Comparison of ENCODE assay signal across 13 cellular contexts in the genomic region with DNA sequence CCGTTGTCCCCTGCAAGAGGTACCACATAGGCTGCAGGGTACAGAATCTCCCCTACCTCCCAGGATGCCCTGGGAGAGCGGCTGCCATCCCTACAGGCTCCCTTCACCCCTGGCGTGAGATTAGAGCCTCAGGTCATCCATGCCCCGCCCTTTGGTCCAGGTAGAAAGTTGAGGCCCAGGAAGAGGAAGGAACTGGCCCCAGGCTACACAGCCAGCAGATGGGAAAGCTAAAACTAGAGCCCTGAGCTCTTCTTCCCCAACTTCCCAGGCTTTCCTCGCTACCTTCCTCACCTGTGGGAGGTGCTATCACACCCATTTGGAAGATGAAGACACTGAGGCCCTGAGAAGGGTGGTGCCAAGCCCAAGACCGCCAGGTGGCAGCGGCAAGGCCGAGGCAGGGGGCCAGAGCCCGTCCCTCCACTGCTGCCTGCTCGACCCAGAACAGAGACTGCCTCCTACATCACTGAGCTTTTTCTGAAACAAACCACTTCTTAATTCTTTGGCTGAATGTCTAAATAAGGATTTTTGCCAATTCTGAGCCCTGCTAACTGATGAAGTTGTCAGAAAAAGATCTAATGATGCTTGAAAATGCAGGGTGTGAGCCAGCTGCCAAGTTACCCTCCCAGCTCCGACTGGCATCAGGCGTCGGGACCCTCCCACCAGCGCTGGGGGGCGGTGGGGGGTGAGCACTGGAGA. TPM values are rescaled to one million over a fixed set of nuclear protein-coding genes. Genes with fewer than 3 reads are reported as not detected.
DNase-seq lines count a peak whose midpoint lies in the region; ATAC-seq and TF ChIP-seq lines count a peak whose summit lies in the region.
"Had no signal": no experiment of that assay in that cellular context is flagged by ENCODE, and none has a peak within 500 bp of the region (broad histone marks: within the 10 kb centered on the region; RNA-seq: fewer than 3 reads in every experiment).

No MANE protein-coding gene starts in this region.

- no peak overlapping the region for H2BK5ac ChIP-seq in mesendoderm (ENCODE audit: low read length)

- H2AK5ac ChIP-seq in mesendoderm (ENCODE audit: low read length): no peak overlapping the region

- no peak overlapping the region for H3K18ac ChIP-seq in mesendoderm (ENCODE audit: low read length)

- no peak overlapping the region for H4K5ac ChIP-seq in mesendoderm (ENCODE audit: low read length)

- DNase-seq in Daoy (ENCODE audit: low read depth): peak; percentile 57
- DNase-seq in HFF-Myc (ENCODE audit: extremely low read depth, low read depth): no peak
- DNase-seq in mesendoderm: peak; percentile 60
- no peak for DNase-seq in NCI-H2081 (lab: John Stamatoyannopoulos, UW)
- DNase-seq in DMS153 treated with DMSO at 0.1 percent for 48 hours (lab: John Stamatoyannopoulos, UW; ENCODE audit: unreplicated experiment): no peak
- no peak for DNase-seq in BE2C
- DNase-seq: CD8-positive, alpha-beta T cell; left ventricle myocardium superior; NCI-H1436 had no signal

- no peaks in the 10 kb centered on the region for H3K79me2 ChIP-seq in mesendoderm (ENCODE audit: control insufficient read depth, insufficient read depth, low read length)

- H3K27me3 ChIP-seq in mesendoderm (ENCODE audit: insufficient read depth, low read length, poor library complexity) (no peaks in the 10 kb centered on the region), BE2C (no peaks in the 10 kb centered on the region)

- H3K36me3 ChIP-seq in mesendoderm (ENCODE audit: control insufficient read depth, insufficient read depth, low read length): no peaks in the 10 kb centered on the region
- H3K36me3 ChIP-seq in BE2C: no peaks in the 10 kb centered on the region

- H2BK120ac ChIP-seq in mesendoderm (ENCODE audit: low read depth, low read length): no peak overlapping the region

- H3K4me3 ChIP-seq in HFF-Myc (replicated peaks; ENCODE audit: low read depth, low read length) (no peak overlapping the region), mesendoderm (ENCODE audit: low read length) (no peak overlapping the region), BE2C (ENCODE audit: low read depth, low read length) (no peak overlapping the region)

- no peak overlapping the region for H3K4ac ChIP-seq in mesendoderm (ENCODE audit: low read depth, low read length)

- peak overlapping the region; percentile 46 for H3K56ac ChIP-seq in mesendoderm (ENCODE audit: low read length)

- H3K9ac ChIP-seq in mesendoderm (ENCODE audit: low read length): no peak overlapping the region

- no peak overlapping the region for H2BK15ac ChIP-seq in mesendoderm (replicated peaks; ENCODE audit: low read depth)

- no peaks in the 10 kb centered on the region for H3K9me3 ChIP-seq in BE2C

- no peak overlapping the region for H4K8ac ChIP-seq in mesendoderm (ENCODE audit: low read depth, low read length)

- WGBS in mesendoderm (ENCODE audit: extremely low coverage, insufficient coverage, low lambda C conversion rate): no CpG with 5 or more reads among the region's 15 CpGs

- no peak for ATAC-seq in GM18907 (IDR thresholded peaks at IDR 0.05; ENCODE audit: unreplicated experiment)
- ATAC-seq: CD8-positive, alpha-beta T cell; left ventricle myocardium superior; stimulated activated effector memory CD8-positive, alpha-beta T cell treated with anti-CD3 and anti-CD28 coated beads, Interleukin-12 subunit alpha, Interleukin-12 subunit beta, amount 100 ng/mL, for 72 hours had no signal

- TF ChIP-seq CTCF in HFF-Myc (IDR thresholded peaks at IDR 0.05; ENCODE audit: low read depth, low read length, missing control alignments) (peak; percentile 13), VCaP (conservative IDR thresholded peaks at IDR 0.05) (no peak), BE2C (IDR thresholded peaks at IDR 0.05; ENCODE audit: low read depth, low read length) (no peak; the same call in 1 of the 2 replicates)

- H3K4me1 ChIP-seq in mesendoderm (ENCODE audit: control insufficient read depth, low read depth, low read length): peaks cover 8% of the 10 kb centered on the region
- H3K4me1 ChIP-seq in BE2C: peaks cover 35% of the 10 kb centered on the region

- H3K27ac ChIP-seq in VCaP: peak overlapping the region; percentile 92; the same call in 1 of the 2 replicates
- H3K27ac ChIP-seq in mesendoderm (ENCODE audit: low read depth, low read length): no peak overlapping the region

- no peak overlapping the region for H3K23ac ChIP-seq in mesendoderm (ENCODE audit: low read length)

- H3K79me1 ChIP-seq in mesendoderm (ENCODE audit: low read length): no peaks in the 10 kb centered on the region

- H3K4me2 ChIP-seq in mesendoderm (ENCODE audit: low read length): no peak overlapping the region

RNA-seq across cellular contexts. Expression of gene CIB4, which starts 25.7 kb away (rescaled TPM):
- not detected in 2 replicates for total RNA-seq in Daoy (2014; rRNA removed; shearing (Covaris generic))
- polyA plus RNA-seq in mesendoderm (2013, experiment 1 of 2): 0.11 TPM
- 0.11 TPM for polyA plus RNA-seq in mesendoderm (2013, experiment 2 of 2)
- polyA plus RNA-seq in BE2C (2012; ENCODE audit: insufficient read depth, insufficient read length, low read depth): not detected
- total RNA-seq: activated CD8-positive, alpha-beta memory T cell treated with anti-CD3 and anti-CD28 coated beads for 36 hours; CD8-positive, alpha-beta T cell; left ventricle myocardium superior had no signal

Comparison
In these comparisons a context has a peak if more than half of its experiments do, and no peak if none do; other contexts are left out.
1. DNase-seq: peak in Daoy (single experiment) and mesendoderm (single experiment); none in HFF-Myc (single experiment), NCI-H2081 (0 of 2), DMS153 treated with DMSO at 0.1 percent for 48 hours (single experiment) and BE2C (single experiment).